Comparison of ENCODE assay signal across 11 cellular contexts in genomic region chr19:4278926-4279529, GRCh38. TPM values are rescaled to one million over a fixed set of nuclear protein-coding genes. Genes with fewer than 3 reads are reported as not detected.
A peak's percentile ranks its signal among the peaks of the same experiment; 100 is the strongest.
DNase-seq lines count a peak whose midpoint lies in the region; ATAC-seq and TF ChIP-seq lines count a peak whose summit lies in the region.
"Had no signal": no experiment of that assay in that cellular context is flagged by ENCODE, and none has a peak within 500 bp of the region (broad histone marks: within the 10 kb centered on the region; RNA-seq: fewer than 3 reads in every experiment).

A gene with protein sequence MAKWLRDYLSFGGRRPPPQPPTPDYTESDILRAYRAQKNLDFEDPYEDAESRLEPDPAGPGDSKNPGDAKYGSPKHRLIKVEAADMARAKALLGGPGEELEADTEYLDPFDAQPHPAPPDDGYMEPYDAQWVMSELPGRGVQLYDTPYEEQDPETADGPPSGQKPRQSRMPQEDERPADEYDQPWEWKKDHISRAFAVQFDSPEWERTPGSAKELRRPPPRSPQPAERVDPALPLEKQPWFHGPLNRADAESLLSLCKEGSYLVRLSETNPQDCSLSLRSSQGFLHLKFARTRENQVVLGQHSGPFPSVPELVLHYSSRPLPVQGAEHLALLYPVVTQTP (plus strand): TSS chr19:4279266. CDS start chr19:4280064, 798 bp downstream.

- H3K4me3 Mint-ChIP-seq in T-cell: peak within 1 kb of the TSS in 2 of 3 donors; percentile 3 to 78

- peaks cover 40% of the 10 kb centered on the region for H3K27me3 ChIP-seq in HUES48 (ENCODE audit: control insufficient read depth, insufficient read depth, low read length)
- H3K27me3 ChIP-seq in gastrocnemius medialis: peaks cover 35 to 38% (median 36%) of the 10 kb centered on the region in 3 donors

- in situ Hi-C loops in gastrocnemius medialis (cut with MboI; ENCODE audit: low sequenced_read_pairs in 4 of 4): no loop called here

- no peaks in the 10 kb centered on the region for H3K36me3 Mint-ChIP-seq in T-cell

- CTCF ChIA-PET in T-cell (lab: Charles Lee): no interaction called here

- no peaks in the 10 kb centered on the region for H3K4me1 ChIP-seq in HUES48 (ENCODE audit: control insufficient read depth, insufficient read depth, low read length)
- H3K4me1 ChIP-seq in gastrocnemius medialis: peaks cover 0 to 11% of the 10 kb centered on the region in 2 donors

- peak within 1 kb of the TSS in 1 of 2 donors; percentile 43 for H3K27ac Mint-ChIP-seq in T-cell

- no peak for TF ChIP-seq CTCF in gastrocnemius medialis (IDR thresholded peaks at IDR 0.05 in 4 of 5, conservative IDR thresholded peaks at IDR 0.05 in 1 of 5)

- POLR2A ChIA-PET in T-cell (lab: Charles Lee): no interaction called here

- no peak for TF ChIP-seq POLR2A in gastrocnemius medialis (IDR thresholded peaks at IDR 0.05)

- no peaks in the 10 kb centered on the region for H3K36me3 ChIP-seq in HUES48 (ENCODE audit: control insufficient read depth, insufficient read depth, low read length)
- H3K36me3 ChIP-seq in gastrocnemius medialis: no peaks in the 10 kb centered on the region

- no peak within 1 kb of the TSS for H3K9ac ChIP-seq in HUES48 (ENCODE audit: low read depth, low read length)

- H3K9me3 Mint-ChIP-seq in T-cell: no peaks in the 10 kb centered on the region

- peak within 1 kb of the TSS; percentile 77 for H3K4me3 ChIP-seq in HUES48 (ENCODE audit: low read depth, low read length)
- peak within 1 kb of the TSS; percentile 63 for H3K4me3 ChIP-seq in iPS-18c (ENCODE audit: insufficient read depth, low read depth, low read length)
- peak within 1 kb of the TSS; percentile 22 to 41 (median 34) for H3K4me3 ChIP-seq in gastrocnemius medialis

- peaks cover 5 to 8% (median 6%) of the 10 kb centered on the region in 3 donors for H3K4me1 Mint-ChIP-seq in T-cell

- peak in 3 of 4 experiments; percentile 20 to 51 (median 31) for ATAC-seq in T-cell (replicated peaks in 1 of 4)
- no peak for ATAC-seq in gastrocnemius medialis

- intact Hi-C loops in gastrocnemius medialis (cut with DNase I; ENCODE audit: low total_unique reads): no loop called here

- H3K9me3 ChIP-seq in HUES48 (ENCODE audit: control insufficient read depth, insufficient read depth, low read length): no peaks in the 10 kb centered on the region
- no peaks in the 10 kb centered on the region for H3K9me3 ChIP-seq in iPS-18c (ENCODE audit: control insufficient read depth, insufficient read depth, low read length)
- H3K9me3 ChIP-seq in gastrocnemius medialis: no peaks in the 10 kb centered on the region

- peaks cover 9 to 32% of the 10 kb centered on the region in 2 donors for H3K27me3 Mint-ChIP-seq in T-cell

- DNase-seq in T-cell (no peak), gastrocnemius medialis (no peak), D341Med (ENCODE audit: low spot score) (no peak), hepatic stellate cell (ENCODE audit: low spot score) (no peak)
- no peak for DNase-seq in activated CD4-positive, CD25-positive, alpha-beta regulatory T cell (lab: John Stamatoyannopoulos, UW)
- DNase-seq: NCI-H345; stimulated activated CD4-positive, alpha-beta T cell treated with anti-CD3 and anti-CD28 coated beads, Interleukin-1b, Interleukin-23, amount 100 ng/mL, for 48 hours had no signal

- no peak within 1 kb of the TSS for H3K27ac ChIP-seq in HUES48 (ENCODE audit: low read depth, low read length)
- no peak within 1 kb of the TSS for H3K27ac ChIP-seq in gastrocnemius medialis
- H3K27ac ChIP-seq: VCaP had no signal

RNA-seq across cellular contexts. Expression of the gene that starts here (rescaled TPM):
- total RNA-seq in T-cell: under 1 TPM in 1 of 5 donors, not detected in 4; 0.19 TPM
- under 1 TPM in 1 of 4 donors, not detected in 3; 0.26 TPM for total RNA-seq in gastrocnemius medialis
- total RNA-seq: bronchial epithelial cell had no signal

Comparison
In these comparisons a context has a peak if more than half of its experiments do, and no peak if none do; other contexts are left out.
1. Peak in ATAC-seq in T-cell; RNA of the gene not detected or under 1 TPM.